1 cellular context compared by ENCODE assay signal in genomic region chrX:12771445-12772069, GRCh38.
TF ChIP-seq lines count a peak whose summit lies in the region.

No MANE protein-coding gene starts in this region.

TF ChIP-seq in GM23338, 12 proteins besides CTCF, POLR2A, EP300 and RAD21 (continued from another document):
- TF ChIP-seq, protein P1, sequence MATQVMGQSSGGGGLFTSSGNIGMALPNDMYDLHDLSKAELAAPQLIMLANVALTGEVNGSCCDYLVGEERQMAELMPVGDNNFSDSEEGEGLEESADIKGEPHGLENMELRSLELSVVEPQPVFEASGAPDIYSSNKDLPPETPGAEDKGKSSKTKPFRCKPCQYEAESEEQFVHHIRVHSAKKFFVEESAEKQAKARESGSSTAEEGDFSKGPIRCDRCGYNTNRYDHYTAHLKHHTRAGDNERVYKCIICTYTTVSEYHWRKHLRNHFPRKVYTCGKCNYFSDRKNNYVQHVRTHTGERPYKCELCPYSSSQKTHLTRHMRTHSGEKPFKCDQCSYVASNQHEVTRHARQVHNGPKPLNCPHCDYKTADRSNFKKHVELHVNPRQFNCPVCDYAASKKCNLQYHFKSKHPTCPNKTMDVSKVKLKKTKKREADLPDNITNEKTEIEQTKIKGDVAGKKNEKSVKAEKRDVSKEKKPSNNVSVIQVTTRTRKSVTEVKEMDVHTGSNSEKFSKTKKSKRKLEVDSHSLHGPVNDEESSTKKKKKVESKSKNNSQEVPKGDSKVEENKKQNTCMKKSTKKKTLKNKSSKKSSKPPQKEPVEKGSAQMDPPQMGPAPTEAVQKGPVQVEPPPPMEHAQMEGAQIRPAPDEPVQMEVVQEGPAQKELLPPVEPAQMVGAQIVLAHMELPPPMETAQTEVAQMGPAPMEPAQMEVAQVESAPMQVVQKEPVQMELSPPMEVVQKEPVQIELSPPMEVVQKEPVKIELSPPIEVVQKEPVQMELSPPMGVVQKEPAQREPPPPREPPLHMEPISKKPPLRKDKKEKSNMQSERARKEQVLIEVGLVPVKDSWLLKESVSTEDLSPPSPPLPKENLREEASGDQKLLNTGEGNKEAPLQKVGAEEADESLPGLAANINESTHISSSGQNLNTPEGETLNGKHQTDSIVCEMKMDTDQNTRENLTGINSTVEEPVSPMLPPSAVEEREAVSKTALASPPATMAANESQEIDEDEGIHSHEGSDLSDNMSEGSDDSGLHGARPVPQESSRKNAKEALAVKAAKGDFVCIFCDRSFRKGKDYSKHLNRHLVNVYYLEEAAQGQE (IDR thresholded peaks at IDR 0.05; ENCODE audit: unreplicated experiment) = no peak
- no peak for TF ChIP-seq ZNF114 (CRISPR knock-in tag; IDR thresholded peaks at IDR 0.05)
